In the genomic region with DNA sequence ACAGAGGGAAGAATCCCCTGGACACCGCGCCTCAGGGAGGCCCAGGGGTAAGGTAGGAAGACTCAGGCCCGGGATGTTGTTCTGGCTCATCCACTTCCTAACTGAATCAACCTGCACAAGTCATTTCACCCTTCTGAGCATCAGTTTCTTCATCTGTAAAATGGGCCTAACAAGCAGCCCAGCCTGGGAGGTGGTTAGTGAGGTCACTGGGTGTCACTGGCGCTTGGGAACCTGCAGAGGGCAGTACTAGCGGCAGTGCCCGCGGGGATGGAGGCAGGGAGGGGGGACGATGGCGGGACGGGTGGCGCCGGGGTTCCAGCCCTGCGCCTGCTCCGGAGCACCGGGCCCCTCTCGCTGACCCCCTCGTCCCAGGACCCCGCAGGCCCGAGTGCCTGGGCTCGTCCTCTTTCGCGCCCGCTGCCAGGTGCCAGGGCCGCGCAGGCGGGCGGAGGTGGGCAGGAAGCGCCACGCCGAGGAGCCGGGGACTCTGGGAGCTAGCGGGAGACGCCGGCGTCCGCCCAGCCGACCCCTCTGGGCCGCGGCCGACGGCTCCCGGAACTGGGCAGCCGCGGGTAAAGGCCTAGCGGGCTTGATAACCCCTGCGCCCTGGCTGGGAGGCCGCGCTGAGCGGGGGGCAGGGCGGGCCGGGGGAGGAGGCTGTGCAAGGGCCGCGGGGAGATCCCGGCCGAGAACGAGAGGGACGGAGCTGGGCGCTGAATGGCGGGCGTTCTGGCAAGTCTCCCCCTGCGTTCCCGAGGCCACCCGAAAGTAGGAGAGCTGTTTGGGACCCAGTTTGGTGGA, we compare ENCODE assay signal across 1 cellular context.
TF ChIP-seq lines count a peak whose summit lies in the region.

A gene with protein sequence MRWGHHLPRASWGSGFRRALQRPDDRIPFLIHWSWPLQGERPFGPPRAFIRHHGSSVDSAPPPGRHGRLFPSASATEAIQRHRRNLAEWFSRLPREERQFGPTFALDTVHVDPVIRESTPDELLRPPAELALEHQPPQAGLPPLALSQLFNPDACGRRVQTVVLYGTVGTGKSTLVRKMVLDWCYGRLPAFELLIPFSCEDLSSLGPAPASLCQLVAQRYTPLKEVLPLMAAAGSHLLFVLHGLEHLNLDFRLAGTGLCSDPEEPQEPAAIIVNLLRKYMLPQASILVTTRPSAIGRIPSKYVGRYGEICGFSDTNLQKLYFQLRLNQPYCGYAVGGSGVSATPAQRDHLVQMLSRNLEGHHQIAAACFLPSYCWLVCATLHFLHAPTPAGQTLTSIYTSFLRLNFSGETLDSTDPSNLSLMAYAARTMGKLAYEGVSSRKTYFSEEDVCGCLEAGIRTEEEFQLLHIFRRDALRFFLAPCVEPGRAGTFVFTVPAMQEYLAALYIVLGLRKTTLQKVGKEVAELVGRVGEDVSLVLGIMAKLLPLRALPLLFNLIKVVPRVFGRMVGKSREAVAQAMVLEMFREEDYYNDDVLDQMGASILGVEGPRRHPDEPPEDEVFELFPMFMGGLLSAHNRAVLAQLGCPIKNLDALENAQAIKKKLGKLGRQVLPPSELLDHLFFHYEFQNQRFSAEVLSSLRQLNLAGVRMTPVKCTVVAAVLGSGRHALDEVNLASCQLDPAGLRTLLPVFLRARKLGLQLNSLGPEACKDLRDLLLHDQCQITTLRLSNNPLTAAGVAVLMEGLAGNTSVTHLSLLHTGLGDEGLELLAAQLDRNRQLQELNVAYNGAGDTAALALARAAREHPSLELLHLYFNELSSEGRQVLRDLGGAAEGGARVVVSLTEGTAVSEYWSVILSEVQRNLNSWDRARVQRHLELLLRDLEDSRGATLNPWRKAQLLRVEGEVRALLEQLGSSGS (plus strand): TSS at position 255 of the 801 bp plus-strand sequence. CDS start 2,679 bp downstream, outside the sequence.

TF ChIP-seq in K562, 482 proteins besides CTCF, POLR2A, EP300 and RAD21 (continued from another document and continues in another):
- peak; percentile 84 for TF ChIP-seq VEZF1 (CRISPR knock-in tag; IDR thresholded peaks at IDR 0.05)
- TF ChIP-seq, protein P1, sequence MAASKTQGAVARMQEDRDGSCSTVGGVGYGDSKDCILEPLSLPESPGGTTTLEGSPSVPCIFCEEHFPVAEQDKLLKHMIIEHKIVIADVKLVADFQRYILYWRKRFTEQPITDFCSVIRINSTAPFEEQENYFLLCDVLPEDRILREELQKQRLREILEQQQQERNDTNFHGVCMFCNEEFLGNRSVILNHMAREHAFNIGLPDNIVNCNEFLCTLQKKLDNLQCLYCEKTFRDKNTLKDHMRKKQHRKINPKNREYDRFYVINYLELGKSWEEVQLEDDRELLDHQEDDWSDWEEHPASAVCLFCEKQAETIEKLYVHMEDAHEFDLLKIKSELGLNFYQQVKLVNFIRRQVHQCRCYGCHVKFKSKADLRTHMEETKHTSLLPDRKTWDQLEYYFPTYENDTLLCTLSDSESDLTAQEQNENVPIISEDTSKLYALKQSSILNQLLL (CRISPR knock-in tag; IDR thresholded peaks at IDR 0.05; ENCODE audit: borderline replicate concordance): no peak
- TF ChIP-seq POLR2AphosphoS5 (IDR thresholded peaks at IDR 0.05; ENCODE audit: control insufficient read depth, insufficient read depth, low read depth, low read length): no peak
- no peak for TF ChIP-seq ZNF584 (CRISPR knock-in tag; IDR thresholded peaks at IDR 0.05; ENCODE audit: low read depth)
- TF ChIP-seq CSDE1 (IDR thresholded peaks at IDR 0.05): no peak
- peak; percentile 76 for TF ChIP-seq RBFOX2 (IDR thresholded peaks at IDR 0.05; ENCODE audit: low read depth, low read length)
- peak; percentile 61 to 63; a peak in 3 of 4 replicates for TF ChIP-seq HDAC1 (IDR thresholded peaks at IDR 0.05)
- no peak for TF ChIP-seq ZNF143 (CRISPR knock-in tag; IDR thresholded peaks at IDR 0.05)
- no peak for TF ChIP-seq ZNF586 (CRISPR knock-in tag; conservative IDR thresholded peaks at IDR 0.05)
- TF ChIP-seq EP400 (IDR thresholded peaks at IDR 0.05): no peak
- peak; percentile 33; the same call in 1 of the 2 replicates for TF ChIP-seq BRD4 (IDR thresholded peaks at IDR 0.05)
- TF ChIP-seq, protein P2, sequence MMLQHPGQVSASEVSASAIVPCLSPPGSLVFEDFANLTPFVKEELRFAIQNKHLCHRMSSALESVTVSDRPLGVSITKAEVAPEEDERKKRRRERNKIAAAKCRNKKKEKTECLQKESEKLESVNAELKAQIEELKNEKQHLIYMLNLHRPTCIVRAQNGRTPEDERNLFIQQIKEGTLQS (IDR thresholded peaks at IDR 0.05): peak; percentile 27; the same call in 1 of the 2 replicates
- TF ChIP-seq, protein P2 (CRISPR knock-in tag; conservative IDR thresholded peaks at IDR 0.05): no peak
- no peak for TF ChIP-seq GTF3C2 (IDR thresholded peaks at IDR 0.05; ENCODE audit: borderline replicate concordance, extremely low read depth, insufficient read length)
- TF ChIP-seq CHD4 (IDR thresholded peaks at IDR 0.05; ENCODE audit: insufficient read depth, insufficient replicate concordance, low read depth, low read length, poor library complexity, severe bottlenecking): peak; percentile 98
- TF ChIP-seq, protein P3, sequence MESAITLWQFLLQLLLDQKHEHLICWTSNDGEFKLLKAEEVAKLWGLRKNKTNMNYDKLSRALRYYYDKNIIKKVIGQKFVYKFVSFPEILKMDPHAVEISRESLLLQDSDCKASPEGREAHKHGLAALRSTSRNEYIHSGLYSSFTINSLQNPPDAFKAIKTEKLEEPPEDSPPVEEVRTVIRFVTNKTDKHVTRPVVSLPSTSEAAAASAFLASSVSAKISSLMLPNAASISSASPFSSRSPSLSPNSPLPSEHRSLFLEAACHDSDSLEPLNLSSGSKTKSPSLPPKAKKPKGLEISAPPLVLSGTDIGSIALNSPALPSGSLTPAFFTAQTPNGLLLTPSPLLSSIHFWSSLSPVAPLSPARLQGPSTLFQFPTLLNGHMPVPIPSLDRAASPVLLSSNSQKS (CRISPR knock-in tag; IDR thresholded peaks at IDR 0.05): no peak
- TF ChIP-seq, protein P4, sequence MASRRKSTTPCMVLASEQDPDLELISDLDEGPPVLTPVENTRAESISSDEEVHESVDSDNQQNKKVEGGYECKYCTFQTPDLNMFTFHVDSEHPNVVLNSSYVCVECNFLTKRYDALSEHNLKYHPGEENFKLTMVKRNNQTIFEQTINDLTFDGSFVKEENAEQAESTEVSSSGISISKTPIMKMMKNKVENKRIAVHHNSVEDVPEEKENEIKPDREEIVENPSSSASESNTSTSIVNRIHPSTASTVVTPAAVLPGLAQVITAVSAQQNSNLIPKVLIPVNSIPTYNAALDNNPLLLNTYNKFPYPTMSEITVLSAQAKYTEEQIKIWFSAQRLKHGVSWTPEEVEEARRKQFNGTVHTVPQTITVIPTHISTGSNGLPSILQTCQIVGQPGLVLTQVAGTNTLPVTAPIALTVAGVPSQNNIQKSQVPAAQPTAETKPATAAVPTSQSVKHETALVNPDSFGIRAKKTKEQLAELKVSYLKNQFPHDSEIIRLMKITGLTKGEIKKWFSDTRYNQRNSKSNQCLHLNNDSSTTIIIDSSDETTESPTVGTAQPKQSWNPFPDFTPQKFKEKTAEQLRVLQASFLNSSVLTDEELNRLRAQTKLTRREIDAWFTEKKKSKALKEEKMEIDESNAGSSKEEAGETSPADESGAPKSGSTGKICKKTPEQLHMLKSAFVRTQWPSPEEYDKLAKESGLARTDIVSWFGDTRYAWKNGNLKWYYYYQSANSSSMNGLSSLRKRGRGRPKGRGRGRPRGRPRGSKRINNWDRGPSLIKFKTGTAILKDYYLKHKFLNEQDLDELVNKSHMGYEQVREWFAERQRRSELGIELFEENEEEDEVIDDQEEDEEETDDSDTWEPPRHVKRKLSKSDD (conservative IDR thresholded peaks at IDR 0.05; ENCODE audit: low read length): 0 out of 2 replicates have a peak, but pooled peaks have one; percentile 33
- 0 out of 2 replicates have a peak, but pooled peaks have one; percentile 7 for TF ChIP-seq SMAD4 (CRISPR knock-in tag; conservative IDR thresholded peaks at IDR 0.05)
- TF ChIP-seq ZNF668 (CRISPR knock-in tag; IDR thresholded peaks at IDR 0.05): no peak
- TF ChIP-seq CTBP1 (IDR thresholded peaks at IDR 0.05; ENCODE audit: borderline replicate concordance): peak; percentile 38; the same call in 1 of the 2 replicates
- TF ChIP-seq KDM1A (IDR thresholded peaks at IDR 0.05): peak; percentile 92 to 97
- TF ChIP-seq TAF15 (IDR thresholded peaks at IDR 0.05; ENCODE audit: low read depth, low read length): no peak
- no peak for TF ChIP-seq FOS (IDR thresholded peaks at IDR 0.05; ENCODE audit: extremely low read depth, insufficient read length)
- peak; percentile 99 for TF ChIP-seq BCOR (IDR thresholded peaks at IDR 0.05)
- no peak for TF ChIP-seq ZNF707 (CRISPR knock-in tag; conservative IDR thresholded peaks at IDR 0.05)
- TF ChIP-seq ZKSCAN1 (IDR thresholded peaks at IDR 0.05; ENCODE audit: low read depth, low read length): 0 out of 2 replicates have a peak, but pooled peaks have one; percentile 14
- TF ChIP-seq ZBTB33 (CRISPR knock-in tag; IDR thresholded peaks at IDR 0.05): peak; percentile 99
- TF ChIP-seq EGR1 (conservative IDR thresholded peaks at IDR 0.05): no peak
- peak; percentile 49 to 62; a peak in 1 of 4 replicates for TF ChIP-seq MAZ (CRISPR knock-in tag; conservative IDR thresholded peaks at IDR 0.05 in 1 of 2, IDR thresholded peaks at IDR 0.05 in 1 of 2)
- peak in 2 of 3 experiments; percentile 72 to 75 for TF ChIP-seq YY1 (IDR thresholded peaks at IDR 0.05; ENCODE audit: borderline replicate concordance in 1 of 3, control insufficient read depth in 1 of 3, extremely low read depth in 1 of 3, insufficient read depth in 3 of 3, insufficient read length in 1 of 3, insufficient replicate concordance in 2 of 3, low read depth in 1 of 3, low read length in 2 of 3)
- no peak for TF ChIP-seq JUN (IDR thresholded peaks at IDR 0.05; ENCODE audit: borderline replicate concordance, low read depth, low read length)
- TF ChIP-seq JUN (CRISPR knock-in tag; IDR thresholded peaks at IDR 0.05; ENCODE audit: borderline replicate concordance): peak; percentile 53; the same call in 1 of the 2 replicates
- TF ChIP-seq GATAD2B (IDR thresholded peaks at IDR 0.05; ENCODE audit: borderline replicate concordance): peak; percentile 15; the same call in 1 of the 2 replicates
- TF ChIP-seq MAFF (IDR thresholded peaks at IDR 0.05; ENCODE audit: low read length): no peak
- TF ChIP-seq RUNX1 (IDR thresholded peaks at IDR 0.05; ENCODE audit: low read depth): no peak
- TF ChIP-seq EZH2 (IDR thresholded peaks at IDR 0.05; ENCODE audit: borderline replicate concordance, low read depth, low read length): no peak
- TF ChIP-seq NEUROD1 (IDR thresholded peaks at IDR 0.05; ENCODE audit: borderline replicate concordance, low read depth, low read length, partially characterized antibody): no peak
- peak; percentile 22 for TF ChIP-seq TAF1 (IDR thresholded peaks at IDR 0.05; ENCODE audit: control insufficient read depth, extremely low read depth, insufficient read depth, low read length, severe bottlenecking)
